10 cellular contexts compared by ENCODE assay signal in genomic region chr15:43514241-43515057, GRCh38.
DNase-seq lines count a peak whose midpoint lies in the region; ATAC-seq lines count a peak whose summit lies in the region.
"Had no signal": no experiment of that assay in that cellular context is flagged by ENCODE, and none has a peak within 500 bp of the region (broad histone marks: within the 10 kb centered on the region; RNA-seq: fewer than 3 reads in every experiment).

No MANE protein-coding gene starts in this region.

- DNase-seq in COR-L47 (lab: John Stamatoyannopoulos, UW) (peak; percentile 50), UCSD-AML1 (lab: John Stamatoyannopoulos, UW; ENCODE audit: unreplicated experiment) (peak; percentile 32), globus pallidus (ENCODE audit: low spot score) (peak; percentile 95), retina (peak; percentile 63)
- no peak for DNase-seq in stimulated activated CD4-positive, alpha-beta T cell treated with anti-CD3 and anti-CD28 coated beads, Interleukin-2, amount 100 ng/mL, for 48 hours

- peaks cover 66% of the 10 kb centered on the region for H3K27me3 ChIP-seq in HUES6 (ENCODE audit: control insufficient read depth, insufficient read depth, low read length)
- H3K27me3 ChIP-seq: SJSA1 had no signal

- peaks cover 40% of the 10 kb centered on the region for H3K4me1 ChIP-seq in HUES6 (ENCODE audit: control insufficient read depth, insufficient read depth, low read length)

- ATAC-seq in GM19395 (IDR thresholded peaks at IDR 0.05; ENCODE audit: unreplicated experiment), result no peak
- no peak for ATAC-seq in HG03469 (IDR thresholded peaks at IDR 0.05; ENCODE audit: unreplicated experiment)
- ATAC-seq: naive thymus-derived CD4-positive, alpha-beta T cell had no signal

- H3K9ac ChIP-seq in HUES6 (ENCODE audit: low read length), result no peak overlapping the region

- no peak overlapping the region for H3K27ac ChIP-seq in HUES6 (ENCODE audit: low read depth, low read length)
- H3K27ac ChIP-seq: SJSA1 had no signal

- peak overlapping the region; percentile 38 for H3K4me3 ChIP-seq in HUES6 (ENCODE audit: low read depth, low read length)
- H3K4me3 ChIP-seq: SJSA1 had no signal

- no peaks in the 10 kb centered on the region for H3K9me3 ChIP-seq in HUES6 (ENCODE audit: control insufficient read depth, insufficient read depth, low read depth, low read length)
- H3K9me3 ChIP-seq: SJSA1 had no signal

- no peaks in the 10 kb centered on the region for H3K36me3 ChIP-seq in HUES6 (ENCODE audit: control insufficient read depth, insufficient read depth, low read length)

Comparison
In these comparisons a context has a peak if more than half of its experiments do, and no peak if none do; other contexts are left out.
1. DNase-seq: peak in COR-L47 (single experiment), UCSD-AML1 (single experiment), globus pallidus (single experiment) and retina (single experiment); none in stimulated activated CD4-positive, alpha-beta T cell treated with anti-CD3 and anti-CD28 coated beads, Interleukin-2, amount 100 ng/mL, for 48 hours (0 of 2).